ENCODE assay signal across 20 cellular contexts in the genomic region with DNA sequence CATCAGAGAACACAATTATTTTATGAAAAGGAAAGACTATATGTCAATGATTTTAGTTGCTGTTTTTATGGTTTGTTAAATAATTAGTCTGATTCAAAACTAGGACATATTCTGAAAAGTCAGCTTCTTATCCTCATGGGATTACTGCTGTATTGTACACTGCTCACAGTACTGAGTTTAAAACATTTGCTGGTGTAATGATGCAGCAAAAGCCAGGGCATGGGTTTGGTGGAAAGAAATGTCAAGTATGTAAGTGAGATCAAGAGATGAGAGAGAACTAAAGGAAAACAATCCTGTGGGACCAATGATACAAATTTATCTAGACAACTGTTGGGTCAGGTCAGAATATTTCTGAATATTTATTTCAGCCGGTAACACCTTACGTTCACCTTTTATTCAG.
"Had no signal": no experiment of that assay in that cellular context is flagged by ENCODE, and none has a peak within 500 bp of the region (broad histone marks: within the 10 kb centered on the region; RNA-seq: fewer than 3 reads in every experiment).

No MANE protein-coding gene starts in this region.

- H3K27ac Mint-ChIP-seq: immature natural killer cell, natural killer cell, neural progenitor cell, progenitor cell of endocrine pancreas had no signal

- H3K9me3 Mint-ChIP-seq: neural progenitor cell had no signal

- H3K36me3 Mint-ChIP-seq: immature natural killer cell, natural killer cell, neural progenitor cell had no signal

- H2AFZ ChIP-seq: neural progenitor cell had no signal

- H3K27ac ChIP-seq: esophagus squamous epithelium, foreskin keratinocyte, neural progenitor cell, ovary, skin epidermis, stomach, thoracic aorta had no signal

- H3K36me3 ChIP-seq: neural progenitor cell, ovary, stomach, thoracic aorta had no signal

- H3K4me3 ChIP-seq: esophagus squamous epithelium, neural progenitor cell, ovary, skin epidermis, stomach, thoracic aorta had no signal

- H3K9me3 ChIP-seq: esophagus squamous epithelium, ovary, stomach, thoracic aorta had no signal

- H3K9ac ChIP-seq: neural progenitor cell had no signal

- H3K27me3 ChIP-seq: esophagus squamous epithelium, neural progenitor cell, ovary, stomach had no signal

- H3K4me1 ChIP-seq: esophagus squamous epithelium, foreskin keratinocyte, stomach had no signal

- H3K4me1 Mint-ChIP-seq: immature natural killer cell, natural killer cell had no signal

- ATAC-seq: foreskin keratinocyte, left cardiac atrium, natural killer cell, sciatic nerve had no signal

- H3K4me3 Mint-ChIP-seq: immature natural killer cell, natural killer cell, neural progenitor cell had no signal

- DNase-seq: cerebellar nuclear complex; dermis blood vessel endothelial cell; esophagus squamous epithelium; foreskin keratinocyte; immature natural killer cell; left cardiac atrium; natural killer cell; nucleus accumbens; ovary; retina; stimulated activated CD4-positive, alpha-beta T cell treated with anti-CD3 and anti-CD28 coated beads, Interleukin-2, amount 100 ng/mL, for 24 hours; stimulated activated naive CD4-positive, alpha-beta T cell; stomach; substantia nigra; trophoblast cell had no signal
